Comparison of ENCODE assay signal across 8 cellular contexts in the genomic region with DNA sequence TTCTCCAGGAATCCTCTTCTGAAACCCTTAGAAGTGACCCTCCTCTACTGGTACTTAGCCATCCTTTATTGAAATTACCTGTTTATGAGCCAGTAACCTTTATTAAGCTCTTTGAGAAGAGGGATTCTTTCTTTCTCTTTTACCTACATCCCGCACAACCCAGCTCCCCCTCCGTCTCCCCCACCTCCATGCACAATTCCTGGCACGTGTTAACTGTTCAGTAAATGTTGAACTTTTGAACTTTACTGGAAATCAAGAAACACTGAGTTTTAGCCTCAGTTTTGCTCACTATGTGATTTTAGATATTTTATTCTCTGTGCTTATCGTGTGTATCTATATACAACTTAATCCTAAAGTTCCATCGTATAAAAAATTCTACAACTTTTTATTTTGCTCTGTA. TPM values are rescaled to one million over a fixed set of nuclear protein-coding genes. Genes with fewer than 3 reads are reported as not detected.
DNase-seq lines count a peak whose midpoint lies in the region; ATAC-seq and TF ChIP-seq lines count a peak whose summit lies in the region.

No MANE protein-coding gene starts in this region.

- POLR2A ChIA-PET in CD4-positive, alpha-beta T cell (lab: Charles Lee) = no interaction called here

- CTCF ChIA-PET in CD4-positive, alpha-beta T cell (lab: Charles Lee) = no interaction called here

- H3K4me3 Mint-ChIP-seq in CD4-positive, alpha-beta T cell = peak overlapping the region; percentile 93
- peak overlapping the region; percentile 95 for H3K4me3 Mint-ChIP-seq in dendritic cell treated with granulocyte-macrophage colony-stimulating factor and Interleukin-4, amounts not matched to agents 40 ng/mL and 50 ng/mL, for 4 days
- peak overlapping the region; percentile 92 for H3K4me3 Mint-ChIP-seq in neural crest cell

- no peaks in the 10 kb centered on the region for H3K27me3 ChIP-seq in CD4-positive, alpha-beta T cell (ENCODE audit: control insufficient read depth, insufficient read depth, low read length)
- H3K27me3 ChIP-seq in MG63 = no peaks in the 10 kb centered on the region

- no peaks in the 10 kb centered on the region for H3K9me3 ChIP-seq in CD4-positive, alpha-beta T cell (ENCODE audit: control insufficient read depth, low read length)
- H3K9me3 ChIP-seq in MG63 = no peaks in the 10 kb centered on the region

- H3K9me3 Mint-ChIP-seq in CD4-positive, alpha-beta T cell = no peaks in the 10 kb centered on the region
- H3K9me3 Mint-ChIP-seq in dendritic cell treated with granulocyte-macrophage colony-stimulating factor and Interleukin-4, amounts not matched to agents 40 ng/mL and 50 ng/mL, for 4 days = no peaks in the 10 kb centered on the region
- H3K9me3 Mint-ChIP-seq in neural crest cell = no peaks in the 10 kb centered on the region

- peaks cover 47% of the 10 kb centered on the region for H3K36me3 Mint-ChIP-seq in CD4-positive, alpha-beta T cell (ENCODE audit: low read depth)
- peaks cover 44% of the 10 kb centered on the region for H3K36me3 Mint-ChIP-seq in dendritic cell treated with granulocyte-macrophage colony-stimulating factor and Interleukin-4, amounts not matched to agents 40 ng/mL and 50 ng/mL, for 4 days (ENCODE audit: low read depth)
- peaks cover 5% of the 10 kb centered on the region for H3K36me3 Mint-ChIP-seq in neural crest cell (ENCODE audit: low read depth)

- no peak for TF ChIP-seq CTCF in CD4-positive, alpha-beta T cell (IDR thresholded peaks at IDR 0.05)
- no peak for TF ChIP-seq CTCF in neural crest cell (conservative IDR thresholded peaks at IDR 0.05)

- H3K27me3 Mint-ChIP-seq in CD4-positive, alpha-beta T cell = no peaks in the 10 kb centered on the region
- H3K27me3 Mint-ChIP-seq in dendritic cell treated with granulocyte-macrophage colony-stimulating factor and Interleukin-4, amounts not matched to agents 40 ng/mL and 50 ng/mL, for 4 days = no peaks in the 10 kb centered on the region
- no peaks in the 10 kb centered on the region for H3K27me3 Mint-ChIP-seq in neural crest cell (ENCODE audit: low read depth)

- peaks cover 55% of the 10 kb centered on the region for H3K4me1 Mint-ChIP-seq in CD4-positive, alpha-beta T cell (ENCODE audit: low read depth)
- H3K4me1 Mint-ChIP-seq in dendritic cell treated with granulocyte-macrophage colony-stimulating factor and Interleukin-4, amounts not matched to agents 40 ng/mL and 50 ng/mL, for 4 days (ENCODE audit: low read depth) = peaks cover 49% of the 10 kb centered on the region
- peaks cover 39% of the 10 kb centered on the region for H3K4me1 Mint-ChIP-seq in neural crest cell

- intact Hi-C loops in CD4-positive, alpha-beta T cell (cut with DNase I, micrococcal nuclease) = loop anchor here in 1 of 2 experiments (5.0 to 10.0 kb wide), 2 partner anchors 54 to 216 kb away; partner anchors contain the start of gene DIPK1A
- intact Hi-C loops in dendritic cell treated with granulocyte-macrophage colony-stimulating factor and Interleukin-4, amounts not matched to agents 40 ng/mL and 50 ng/mL, for 4 days (cut with micrococcal nuclease) = no loop called here

- no peak for DNase-seq in CD4-positive, alpha-beta T cell
- peak; percentile 12 for DNase-seq in MG63
- DNase-seq in neural crest cell (ENCODE audit: low read depth, low spot score) = no peak
- no peak for DNase-seq in mucosa of gallbladder (ENCODE audit: low spot score)

- ATAC-seq in CD4-positive, alpha-beta T cell (ENCODE audit: poor library complexity) = no peak
- ATAC-seq in HG03342 (IDR thresholded peaks at IDR 0.05; ENCODE audit: unreplicated experiment) (no peak), GM18511 (IDR thresholded peaks at IDR 0.05; ENCODE audit: unreplicated experiment) (no peak), HG02588 (IDR thresholded peaks at IDR 0.05; ENCODE audit: unreplicated experiment) (no peak)

- H3K27ac Mint-ChIP-seq in CD4-positive, alpha-beta T cell = peak overlapping the region; percentile 95
- peak overlapping the region; percentile 100 for H3K27ac Mint-ChIP-seq in dendritic cell treated with granulocyte-macrophage colony-stimulating factor and Interleukin-4, amounts not matched to agents 40 ng/mL and 50 ng/mL, for 4 days
- no peak overlapping the region for H3K27ac Mint-ChIP-seq in neural crest cell (ENCODE audit: unreplicated experiment)

- H3K27ac ChIP-seq in CD4-positive, alpha-beta T cell (ENCODE audit: low read depth, low read length) = no peak overlapping the region

- peak overlapping the region; percentile 82 for H3K4me3 ChIP-seq in MG63

- peaks cover 31% of the 10 kb centered on the region for H3K36me3 ChIP-seq in MG63

RNA-seq across cellular contexts. Expression of gene TMED5, which starts 1.8 kb away (rescaled TPM):
- 10 to 100 TPM; 42.3 to 43.2 TPM for total RNA-seq in CD4-positive, alpha-beta T cell
- total RNA-seq in MG63 (2014; rRNA removed; shearing (Covaris generic); ENCODE audit: low replicate concordance) = 5.8 and 6.0 TPM in 2 replicates
- total RNA-seq in neural crest cell (38.3 and 40.8 TPM in 2 replicates), mucosa of gallbladder (98.0 TPM)

RNA-seq across cellular contexts. Expression of gene CCDC18, which starts 2.1 kb away (rescaled TPM):
- total RNA-seq in CD4-positive, alpha-beta T cell = 1 to 10 TPM; 5.4 to 7.0 TPM
- 5.5 and 42.1 TPM in 2 replicates for total RNA-seq in MG63 (2014; rRNA removed; shearing (Covaris generic); ENCODE audit: low replicate concordance)
- total RNA-seq in neural crest cell (20.8 and 21.0 TPM in 2 replicates), mucosa of gallbladder (2.8 TPM)
